8 cellular contexts compared by ENCODE assay signal in the genomic region with DNA sequence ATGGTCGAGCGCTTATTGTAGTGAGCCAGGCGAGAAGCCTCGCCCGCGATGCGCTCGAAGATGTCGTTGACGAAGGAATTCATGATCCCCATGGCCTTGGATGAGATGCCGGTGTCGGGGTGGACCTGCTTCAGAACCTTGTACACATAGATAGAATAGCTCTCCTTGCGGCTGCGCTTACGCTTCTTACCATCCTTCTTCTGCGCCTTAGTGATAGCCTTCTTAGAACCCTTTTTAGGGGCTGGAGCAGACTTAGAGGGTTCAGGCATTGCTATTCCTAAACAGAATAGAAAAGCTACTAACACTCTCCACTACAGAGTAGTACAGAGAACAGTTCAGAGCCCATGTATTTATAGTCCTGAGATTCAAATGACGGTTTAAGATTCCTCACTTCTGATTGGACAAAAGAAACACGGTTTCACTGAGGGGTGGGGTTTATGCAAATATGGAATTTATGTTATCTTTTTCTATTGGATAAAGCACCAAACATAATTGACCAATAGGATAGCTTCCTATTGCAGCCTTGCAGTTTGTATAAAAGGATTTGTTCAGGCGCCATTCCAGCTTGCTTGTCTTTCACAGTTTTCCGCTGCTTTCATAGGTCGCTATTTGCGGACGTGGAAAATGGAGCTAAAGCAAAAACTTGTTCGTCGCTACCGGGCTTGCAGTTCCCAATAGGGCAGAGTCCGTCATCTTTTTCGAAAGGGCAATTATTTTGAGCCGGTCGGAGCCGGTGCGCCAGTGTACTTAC.
A peak's percentile ranks its signal among the peaks of the same experiment; 100 is the strongest.
DNase-seq lines count a peak whose midpoint lies in the region; ATAC-seq and TF ChIP-seq lines count a peak whose summit lies in the region.

No MANE protein-coding gene starts in this region.

- peak; percentile 67 for ATAC-seq in HG02642 (IDR thresholded peaks at IDR 0.05; ENCODE audit: poor library complexity, unreplicated experiment)
- ATAC-seq in stimulated activated naive CD8-positive, alpha-beta T cell treated with anti-CD3 and anti-CD28 coated beads, Interleukin-15, amount 100 ng/mL, for 72 hours: peak; percentile 76

- no peaks in the 10 kb centered on the region for H3K27me3 Mint-ChIP-seq in stimulated activated naive CD8-positive, alpha-beta T cell treated with anti-CD3 and anti-CD28 coated beads, Interleukin-15, amount 100 ng/mL, for 72 hours

- H3K4me3 Mint-ChIP-seq in stimulated activated naive CD8-positive, alpha-beta T cell treated with anti-CD3 and anti-CD28 coated beads, Interleukin-15, amount 100 ng/mL, for 72 hours: peak overlapping the region; percentile 86 to 89

- no peaks in the 10 kb centered on the region for H3K9me3 Mint-ChIP-seq in stimulated activated naive CD8-positive, alpha-beta T cell treated with anti-CD3 and anti-CD28 coated beads, Interleukin-15, amount 100 ng/mL, for 72 hours

- H3K27ac Mint-ChIP-seq in stimulated activated naive CD8-positive, alpha-beta T cell treated with anti-CD3 and anti-CD28 coated beads, Interleukin-15, amount 100 ng/mL, for 72 hours: peak overlapping the region; percentile 98 to 99

- DNase-seq in NCI-H146 (lab: John Stamatoyannopoulos, UW): peak; percentile 98
- peak; percentile 54 for DNase-seq in activated CD4-positive, alpha-beta T cell treated with anti-CD3 and anti-CD28 coated beads, Interleukin-2, amount 50 U/mL, for 1 hour
- peak; percentile 60 for DNase-seq in effector CD4-positive, alpha-beta T cell
- peak; percentile 98 for DNase-seq in medulla oblongata (ENCODE audit: extremely low spot score)
- DNase-seq in stimulated activated naive CD8-positive, alpha-beta T cell treated with anti-CD3 and anti-CD28 coated beads, Interleukin-15, amount 100 ng/mL, for 72 hours: peak; percentile 82 to 88
- no peak for DNase-seq in DMS 273 (lab: John Stamatoyannopoulos, UW; ENCODE audit: unreplicated experiment)

- H3K4me3 ChIP-seq in GM12875 (ENCODE audit: low read depth, low read length): peak overlapping the region; percentile 38

- no peak for TF ChIP-seq CTCF in GM12875 (IDR thresholded peaks at IDR 0.05; ENCODE audit: borderline replicate concordance, insufficient read depth, low read depth, low read length)

- peaks cover 28% of the 10 kb centered on the region for H3K4me1 Mint-ChIP-seq in stimulated activated naive CD8-positive, alpha-beta T cell treated with anti-CD3 and anti-CD28 coated beads, Interleukin-15, amount 100 ng/mL, for 72 hours
